Comparison of ENCODE assay signal across 8 cellular contexts in the genomic region with DNA sequence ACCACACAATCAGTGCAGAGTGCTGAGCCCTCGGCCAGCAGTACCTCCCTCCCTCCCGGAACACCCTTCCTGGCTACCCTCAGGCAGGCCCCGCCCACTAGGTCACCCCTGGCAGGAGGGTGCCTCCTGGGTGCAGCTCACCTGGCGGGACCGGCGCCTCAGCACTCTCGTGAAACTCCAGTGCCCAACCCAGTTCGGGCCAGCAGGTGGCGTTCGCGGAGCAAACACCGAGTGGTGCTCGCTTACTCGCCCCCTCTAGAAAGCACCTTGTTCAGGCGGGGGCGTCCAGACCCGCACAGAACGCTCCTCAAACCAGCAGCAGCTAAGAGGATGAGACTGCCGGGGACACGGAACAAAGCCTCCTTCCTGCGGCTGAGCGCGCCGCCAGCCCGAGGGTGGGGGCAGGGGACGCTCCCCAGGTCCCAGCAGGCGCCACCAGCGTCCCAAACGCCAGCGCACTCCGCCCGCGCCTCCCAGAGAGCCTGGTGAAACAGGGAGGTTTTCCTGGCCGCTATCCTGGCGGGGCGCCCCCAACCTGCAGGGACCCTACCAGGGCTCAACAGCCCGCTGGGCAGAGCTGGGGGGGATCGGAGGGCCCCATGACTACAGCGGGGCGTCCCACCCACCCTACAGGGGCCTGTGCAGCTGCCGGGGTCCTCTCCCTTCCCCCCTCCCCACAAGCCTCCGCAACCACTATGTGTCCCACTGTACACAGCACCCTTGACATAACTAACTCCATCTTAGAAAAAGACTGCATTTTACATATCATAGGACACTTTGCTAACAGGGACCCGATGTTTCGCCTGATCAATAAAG. TPM values are rescaled to one million over a fixed set of nuclear protein-coding genes. Genes with fewer than 3 reads are reported as not detected.
DNase-seq lines count a peak whose midpoint lies in the region; ATAC-seq and TF ChIP-seq lines count a peak whose summit lies in the region.

No MANE protein-coding gene starts in this region.

- H3K27me3 Mint-ChIP-seq in Caco-2 (ENCODE audit: insufficient read depth, unreplicated experiment): no peaks in the 10 kb centered on the region

- peak overlapping the region; percentile 15; the same call in 1 of the 2 replicates for H3K9ac ChIP-seq in HUES48 (ENCODE audit: low read depth, low read length)

- no peaks in the 10 kb centered on the region for H3K36me3 ChIP-seq in Caco-2 (ENCODE audit: control insufficient read depth, insufficient read depth, low read length)
- H3K36me3 ChIP-seq in HUES48 (ENCODE audit: control insufficient read depth, insufficient read depth, low read length): no peaks in the 10 kb centered on the region
- H3K36me3 ChIP-seq in osteoblast (ENCODE audit: insufficient read depth, low read length): no peaks in the 10 kb centered on the region
- no peaks in the 10 kb centered on the region for H3K36me3 ChIP-seq in testis (ENCODE audit: low read depth, missing control alignments)

- POLR2A ChIA-PET in Caco-2 (lab: Charles Lee): no interaction called here

- peak; percentile 92 to 93 for DNase-seq in Caco-2
- peak; percentile 97 for DNase-seq in RPMI8226
- DNase-seq in activated naive CD4-positive, alpha-beta T cell (lab: John Stamatoyannopoulos, UW): peak; percentile 71 to 92 (median 89)
- DNase-seq in germinal center (ENCODE audit: low spot score): peak; percentile 81
- DNase-seq in osteoblast (ENCODE audit: insufficient read length, low spot score, missing footprints): peak; percentile 87
- peak; percentile 88 for DNase-seq in testis

- H3K4me1 Mint-ChIP-seq in Caco-2 (ENCODE audit: low read depth, unreplicated experiment): no peaks in the 10 kb centered on the region

- no peaks in the 10 kb centered on the region for H3K9me3 Mint-ChIP-seq in Caco-2 (ENCODE audit: unreplicated experiment)

- peak overlapping the region; percentile 86 for H3K4me2 ChIP-seq in osteoblast (ENCODE audit: insufficient read depth, low read length)

- no peaks in the 10 kb centered on the region for H3K9me3 ChIP-seq in Caco-2
- H3K9me3 ChIP-seq in HUES48 (ENCODE audit: control insufficient read depth, insufficient read depth, low read length): no peaks in the 10 kb centered on the region
- no peaks in the 10 kb centered on the region for H3K9me3 ChIP-seq in osteoblast (ENCODE audit: low read depth, low read length)
- no peaks in the 10 kb centered on the region for H3K9me3 ChIP-seq in testis

- H3K27me3 ChIP-seq in Caco-2 (replicated peaks; ENCODE audit: control insufficient read depth, insufficient read depth, low read length): no peaks in the 10 kb centered on the region
- peaks cover 3% of the 10 kb centered on the region; the same call in 1 of the 2 replicates for H3K27me3 ChIP-seq in HUES48 (ENCODE audit: control insufficient read depth, insufficient read depth, low read length)
- H3K27me3 ChIP-seq in osteoblast (ENCODE audit: insufficient read depth, low read length): peaks cover 48% of the 10 kb centered on the region
- H3K27me3 ChIP-seq in testis: no peaks in the 10 kb centered on the region

- peaks cover 7% of the 10 kb centered on the region for H3K36me3 Mint-ChIP-seq in Caco-2 (ENCODE audit: insufficient read depth, unreplicated experiment)

- no peaks in the 10 kb centered on the region for H3K79me2 ChIP-seq in osteoblast (ENCODE audit: insufficient read depth, low read length)

- CTCF ChIA-PET in Caco-2 (lab: Charles Lee): interaction anchor here (0.6 to 1.2 kb wide), 7 partner anchors 23 to 91 kb away, joined by 3 to 12 read pairs (median 4); a partner anchor contains a TSS

- H3K27ac ChIP-seq in HUES48 (ENCODE audit: low read depth, low read length) (no peak overlapping the region), osteoblast (ENCODE audit: low read depth, low read length) (no peak overlapping the region), testis (no peak overlapping the region)

- no peak for TF ChIP-seq POLR2A in testis (IDR thresholded peaks at IDR 0.05)

- intact Hi-C loops in Caco-2 (cut with micrococcal nuclease; ENCODE audit: unreplicated experiment) (loop anchor here (1.0 to 2.0 kb wide), 3 partner anchors 38 to 88 kb away; a partner anchor contains a TSS), testis (cut with DNase I; ENCODE audit: low total_unique reads) (no loop called here)

- ATAC-seq in GM19468 (IDR thresholded peaks at IDR 0.05; ENCODE audit: extremely low read depth, unreplicated experiment): peak; percentile 66

- H3K4me3 ChIP-seq in Caco-2 (ENCODE audit: low read depth, low read length) (peak overlapping the region; percentile 55), HUES48 (ENCODE audit: low read depth, low read length) (peak overlapping the region; percentile 68), osteoblast (ENCODE audit: insufficient read depth, low read length) (peak overlapping the region; percentile 65), testis (peak overlapping the region; percentile 31 to 59)

- no peaks in the 10 kb centered on the region for H3K4me1 ChIP-seq in Caco-2
- peaks cover 3% of the 10 kb centered on the region; the same call in 1 of the 2 replicates for H3K4me1 ChIP-seq in HUES48 (ENCODE audit: control insufficient read depth, insufficient read depth, low read length)
- H3K4me1 ChIP-seq in osteoblast (ENCODE audit: insufficient read depth, low read length): no peaks in the 10 kb centered on the region
- H3K4me1 ChIP-seq in testis: no peaks in the 10 kb centered on the region

- peak overlapping the region; percentile 71 for H3K4me3 Mint-ChIP-seq in Caco-2 (ENCODE audit: unreplicated experiment)

- 6 to 12% methylated on average over 4 to 44 of the region's 44 CpGs for WGBS in testis, 2 donors

- H3K27ac Mint-ChIP-seq in Caco-2 (ENCODE audit: unreplicated experiment): no peak overlapping the region

- H2AFZ ChIP-seq in osteoblast (ENCODE audit: low read length): peak overlapping the region; percentile 89

- no peaks in the 10 kb centered on the region for H4K20me1 ChIP-seq in osteoblast (ENCODE audit: insufficient read depth, low read length)

- no TSS peak for BruUV-seq in Caco-2 (replicated peaks; lab: Mats Ljungman, UMichigan)

- TF ChIP-seq CTCF in Caco-2 (IDR thresholded peaks at IDR 0.05; ENCODE audit: insufficient read depth in 1 of 2, low read depth in 1 of 2, low read length in 1 of 2, severe bottlenecking in 1 of 2, unreplicated experiment in 1 of 2) (peak; percentile 94), osteoblast (IDR thresholded peaks at IDR 0.05; ENCODE audit: extremely low read depth, low read depth, low read length) (peak; percentile 73), testis (IDR thresholded peaks at IDR 0.05) (peak; percentile 46 to 82 (median 69))

RNA-seq across cellular contexts. Expression of a gene that starts 44.7 kb away (rescaled TPM):
- total RNA-seq in Caco-2 (2022): 80.5 and 90.0 TPM in 2 replicates
- total RNA-seq in osteoblast: 27.1 and 29.2 TPM in 2 replicates
- total RNA-seq in testis: 10 to 100 TPM; 59.3 to 63.1 TPM
- 44.4 TPM for polyA plus RNA-seq in testis (ENCODE audit: insufficient read depth, low read depth, low replicate concordance)

RNA-seq across cellular contexts. Expression of a gene that starts 51.4 kb away (rescaled TPM):
- total RNA-seq in Caco-2 (2022): not detected in 2 replicates
- total RNA-seq in osteoblast: not detected in 2 replicates
- total RNA-seq in testis: under 1 TPM; 0.62 to 0.79 TPM
- 1.3 TPM for polyA plus RNA-seq in testis (ENCODE audit: insufficient read depth, low read depth, low replicate concordance)
